Comparison of ENCODE assay signal across 8 cellular contexts in genomic region chr4:6573986-6574746, GRCh38. TPM values are rescaled to one million over a fixed set of nuclear protein-coding genes. Genes with fewer than 3 reads are reported as not detected.
A peak's percentile ranks its signal among the peaks of the same experiment; 100 is the strongest.
DNase-seq lines count a peak whose midpoint lies in the region.

No MANE protein-coding gene starts in this region.

- H3K27me3 ChIP-seq in iPS-18a (ENCODE audit: control insufficient read depth, insufficient read depth, low read length) = peaks cover 23% of the 10 kb centered on the region
- no peaks in the 10 kb centered on the region for H3K27me3 ChIP-seq in stomach smooth muscle (ENCODE audit: control insufficient read depth in 1 of 2, insufficient read depth in 2 of 2, low read length in 2 of 2)

- H3K9me3 Mint-ChIP-seq in activated T-helper 1 cell treated with anti-CD3 and anti-CD28 coated beads, Interleukin-12 subunit alpha, Interleukin-12 subunit beta, Interleukin-2, Interleukin-4 antibody, amounts not matched to agents 30 ng/mL and 10 ng/mL and 1 ng/mL, durations not matched to agents 14 hours and 24 hours and 36 hours = no peaks in the 10 kb centered on the region

- no peaks in the 10 kb centered on the region for H3K4me1 Mint-ChIP-seq in activated T-helper 1 cell treated with anti-CD3 and anti-CD28 coated beads, Interleukin-12 subunit alpha, Interleukin-12 subunit beta, Interleukin-2, Interleukin-4 antibody, amounts not matched to agents 30 ng/mL and 10 ng/mL and 1 ng/mL, durations not matched to agents 14 hours and 24 hours and 36 hours (ENCODE audit: low read depth)

- H3K36me3 ChIP-seq in iPS-18a (ENCODE audit: control insufficient read depth, low read depth, low read length) = no peaks in the 10 kb centered on the region
- H3K36me3 ChIP-seq in stomach smooth muscle (ENCODE audit: control insufficient read depth in 2 of 2, insufficient read depth in 2 of 2, low read length in 2 of 2) = peaks cover 6 to 7% of the 10 kb centered on the region in 2 donors

- H3K9ac ChIP-seq in iPS-18a (ENCODE audit: low read length) = no peak overlapping the region
- peak overlapping the region; percentile 61 to 80 for H3K9ac ChIP-seq in stomach smooth muscle (ENCODE audit: low read length in 2 of 2)

- no peak overlapping the region for H3K27ac Mint-ChIP-seq in activated T-helper 1 cell treated with anti-CD3 and anti-CD28 coated beads, Interleukin-12 subunit alpha, Interleukin-12 subunit beta, Interleukin-2, Interleukin-4 antibody, amounts not matched to agents 30 ng/mL and 10 ng/mL and 1 ng/mL, durations not matched to agents 14 hours and 24 hours and 36 hours

- H3K4me1 ChIP-seq in iPS-18a (ENCODE audit: control insufficient read depth, low read depth, low read length) (no peaks in the 10 kb centered on the region), stomach smooth muscle (ENCODE audit: control insufficient read depth, insufficient read depth, low read length) (peaks cover 14% of the 10 kb centered on the region)

- DNase-seq in NCI-H1417 (lab: John Stamatoyannopoulos, UW) = peak in 2 of 3 experiments; percentile 26 to 52
- no peak for DNase-seq in NCI-H1417 treated with DMSO at 0.1 percent for 48 hours (lab: John Stamatoyannopoulos, UW)
- DNase-seq in activated T-helper 1 cell treated with anti-CD3 and anti-CD28 coated beads, Interleukin-12 subunit alpha, Interleukin-12 subunit beta, Interleukin-2, Interleukin-4 antibody, amounts not matched to agents 30 ng/mL and 10 ng/mL and 1 ng/mL, durations not matched to agents 14 hours and 24 hours and 36 hours (ENCODE audit: low spot score) = no peak
- DNase-seq in UCSD-AML1 (lab: John Stamatoyannopoulos, UW; ENCODE audit: unreplicated experiment) = no peak
- DNase-seq in cerebellar nuclear complex (lab: John Stamatoyannopoulos, UW) = no peak
- DNase-seq in DMS79 treated with DMSO at 0.1 percent for 48 hours (lab: John Stamatoyannopoulos, UW) = no peak

- H3K27me3 Mint-ChIP-seq in activated T-helper 1 cell treated with anti-CD3 and anti-CD28 coated beads, Interleukin-12 subunit alpha, Interleukin-12 subunit beta, Interleukin-2, Interleukin-4 antibody, amounts not matched to agents 30 ng/mL and 10 ng/mL and 1 ng/mL, durations not matched to agents 14 hours and 24 hours and 36 hours (ENCODE audit: insufficient read depth) = peaks cover 5% of the 10 kb centered on the region

- H3K27ac ChIP-seq in iPS-18a (ENCODE audit: low read length) (no peak overlapping the region), stomach smooth muscle (ENCODE audit: low read length) (no peak overlapping the region)

- H3K36me3 Mint-ChIP-seq in activated T-helper 1 cell treated with anti-CD3 and anti-CD28 coated beads, Interleukin-12 subunit alpha, Interleukin-12 subunit beta, Interleukin-2, Interleukin-4 antibody, amounts not matched to agents 30 ng/mL and 10 ng/mL and 1 ng/mL, durations not matched to agents 14 hours and 24 hours and 36 hours (ENCODE audit: low read depth) = peaks cover 5% of the 10 kb centered on the region

- peak overlapping the region; percentile 87 for H3K4me3 Mint-ChIP-seq in activated T-helper 1 cell treated with anti-CD3 and anti-CD28 coated beads, Interleukin-12 subunit alpha, Interleukin-12 subunit beta, Interleukin-2, Interleukin-4 antibody, amounts not matched to agents 30 ng/mL and 10 ng/mL and 1 ng/mL, durations not matched to agents 14 hours and 24 hours and 36 hours

- H3K4me3 ChIP-seq in iPS-18a (ENCODE audit: low read length) (peak overlapping the region; percentile 83), stomach smooth muscle (ENCODE audit: low read length in 2 of 2) (peak overlapping the region; percentile 63 to 95)

- intact Hi-C loops in activated T-helper 1 cell treated with anti-CD3 and anti-CD28 coated beads, Interleukin-12 subunit alpha, Interleukin-12 subunit beta, Interleukin-2, Interleukin-4 antibody, amounts not matched to agents 30 ng/mL and 10 ng/mL and 1 ng/mL, durations not matched to agents 14 hours and 24 hours and 36 hours (cut with micrococcal nuclease) = loop anchor here (2.0 to 10.0 kb wide), 5 partner anchors 135 to 1871 kb away; partner anchors contain the start of genes ABLIM2, ACOX3, MRFAP1L1 and TRMT44

- H3K9me3 ChIP-seq in iPS-18a (ENCODE audit: control insufficient read depth, low read depth, low read length) (no peaks in the 10 kb centered on the region), stomach smooth muscle (ENCODE audit: control insufficient read depth in 2 of 2, low read length in 2 of 2) (no peaks in the 10 kb centered on the region)

RNA-seq across cellular contexts. Expression of gene MAN2B2, which starts 0.8 kb away (rescaled TPM):
- total RNA-seq in activated T-helper 1 cell treated with anti-CD3 and anti-CD28 coated beads, Interleukin-12 subunit alpha, Interleukin-12 subunit beta, Interleukin-2, Interleukin-4 antibody, amounts not matched to agents 30 ng/mL and 10 ng/mL and 1 ng/mL, durations not matched to agents 14 hours and 24 hours and 36 hours = 13.9 and 14.0 TPM in 2 replicates

Comparison
In these comparisons a context has a peak if more than half of its experiments do, and no peak if none do; other contexts are left out.
1. DNase-seq: peak in NCI-H1417 (2 of 3); none in NCI-H1417 treated with DMSO at 0.1 percent for 48 hours (single experiment), activated T-helper 1 cell treated with anti-CD3 and anti-CD28 coated beads, Interleukin-12 subunit alpha, Interleukin-12 subunit beta, Interleukin-2, Interleukin-4 antibody, amounts not matched to agents 30 ng/mL and 10 ng/mL and 1 ng/mL, durations not matched to agents 14 hours and 24 hours and 36 hours (single experiment), UCSD-AML1 (single experiment), cerebellar nuclear complex (0 of 2) and DMS79 treated with DMSO at 0.1 percent for 48 hours (single experiment).